In the genomic region with DNA sequence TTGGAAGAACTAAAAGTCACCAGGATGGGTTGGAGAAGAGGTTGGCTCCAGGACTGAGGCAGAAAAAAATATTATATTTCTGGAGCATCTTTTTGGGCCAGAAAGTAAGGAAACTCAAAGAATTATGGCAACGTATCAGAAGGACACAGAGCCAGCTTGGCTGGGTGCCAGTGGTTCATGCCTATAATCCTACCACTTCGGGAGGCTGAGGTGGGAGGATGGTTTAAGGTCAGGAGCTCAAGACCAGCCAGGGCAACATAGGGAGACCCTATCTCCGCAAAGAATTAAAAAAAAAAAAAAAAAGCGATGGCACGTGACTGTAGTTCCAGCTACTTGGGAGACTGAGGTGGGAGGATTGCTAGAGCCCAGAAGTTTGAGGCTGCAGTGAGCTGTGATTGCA, we compare ENCODE assay signal across 21 cellular contexts.
"Had no signal": no experiment of that assay in that cellular context is flagged by ENCODE, and none has a peak within 500 bp of the region (broad histone marks: within the 10 kb centered on the region; RNA-seq: fewer than 3 reads in every experiment).

No MANE protein-coding gene starts in this region.

- H3K36me3 ChIP-seq: gastrocnemius medialis, lower lobe of right lung, neutrophil, pancreas, suprapubic skin, transverse colon had no signal

- ATAC-seq: esophagus mucosa; gastrocnemius medialis; left ventricle myocardium superior; lower lobe of right lung; natural killer cell; pancreas; stimulated activated naive CD8-positive, alpha-beta T cell treated with anti-CD3 and anti-CD28 coated beads, Interleukin-15, amount 100 ng/mL, for 72 hours had no signal

- H3K9me3 Mint-ChIP-seq: central memory CD8-positive, alpha-beta T cell; natural killer cell had no signal

- H3K4me3 Mint-ChIP-seq: central memory CD8-positive, alpha-beta T cell; natural killer cell; neural crest cell; stimulated activated naive CD8-positive, alpha-beta T cell treated with anti-CD3 and anti-CD28 coated beads, Interleukin-15, amount 100 ng/mL, for 72 hours had no signal

- H3K4me3 ChIP-seq: dorsolateral prefrontal cortex, gastrocnemius medialis, lower lobe of right lung, pancreas, suprapubic skin, transverse colon had no signal

- H3K27ac ChIP-seq: dorsolateral prefrontal cortex, epithelial cell of prostate, gastrocnemius medialis, lower lobe of right lung, neutrophil, pancreas, suprapubic skin, transverse colon had no signal

- H3K9me3 ChIP-seq: gastrocnemius medialis, neutrophil, pancreas, suprapubic skin had no signal

- H3K27ac Mint-ChIP-seq: natural killer cell; progenitor cell of endocrine pancreas; stimulated activated naive CD8-positive, alpha-beta T cell treated with anti-CD3 and anti-CD28 coated beads, Interleukin-15, amount 100 ng/mL, for 72 hours had no signal

- H3K36me3 Mint-ChIP-seq: natural killer cell had no signal

- H3K27me3 ChIP-seq: dorsolateral prefrontal cortex, gastrocnemius medialis, pancreas, suprapubic skin, transverse colon had no signal

- H3K4me1 Mint-ChIP-seq: central memory CD8-positive, alpha-beta T cell had no signal

- H3K27me3 Mint-ChIP-seq: stimulated activated naive CD8-positive, alpha-beta T cell treated with anti-CD3 and anti-CD28 coated beads, Interleukin-15, amount 100 ng/mL, for 72 hours had no signal

- DNase-seq: effector CD4-positive, alpha-beta T cell; foreskin fibroblast; gastrocnemius medialis; left ventricle myocardium superior; lower lobe of right lung; natural killer cell; small intestine; stimulated activated CD4-positive, alpha-beta T cell treated with anti-CD3 and anti-CD28 coated beads, Interleukin-15, amount 100 ng/mL, for 24 hours; stimulated activated CD4-positive, alpha-beta T cell treated with anti-CD3 and anti-CD28 coated beads, Interleukin-2, amount 100 ng/mL, for 48 hours; stimulated activated naive CD4-positive, alpha-beta T cell; stimulated activated naive CD8-positive, alpha-beta T cell treated with anti-CD3 and anti-CD28 coated beads, Interleukin-15, amount 100 ng/mL, for 72 hours; transverse colon had no signal
